In genomic region chr17:59933317-59933716, GRCh38 we compare ENCODE assay signal across 7 cellular contexts. TPM values are rescaled to one million over a fixed set of nuclear protein-coding genes. Genes with fewer than 3 reads are reported as not detected.
A peak's percentile ranks its signal among the peaks of the same experiment; 100 is the strongest.
DNase-seq lines count a peak whose midpoint lies in the region; ATAC-seq, FAIRE-seq and TF ChIP-seq lines count a peak whose summit lies in the region.
"Not testable (repeated sequence)": the region's sequence is repeated elsewhere in the genome, so short reads cannot be mapped to it uniquely, and the experiment has no call there.

No MANE protein-coding gene starts in this region.

- not testable (repeated sequence) for H3K4me1 Mint-ChIP-seq in activated CD4-positive, alpha-beta T cell treated with anti-CD3 and anti-CD28 coated beads, Interleukin-2, amount 10 ng/mL, durations not matched to agents 24 days and 14 days; activated T-cell treated with anti-CD3 and anti-CD28 coated beads, Interleukin-2, amount 50 U/mL, for 24 hours (ENCODE audit: low read depth); activated T-helper 17 cell treated with anti-CD3 and anti-CD28 coated beads, Interleukin-2, amount 50 U/mL, for 72 hours; activated naive CD4-positive, alpha-beta T cell treated with anti-CD3 and anti-CD28 coated beads, Interleukin-2, amount 50 U/mL, for 24 hours; stimulated activated effector memory CD8-positive, alpha-beta T cell treated with anti-CD3 and anti-CD28 coated beads, Interleukin-12 subunit alpha, Interleukin-12 subunit beta, amount 100 ng/mL, for 72 hours

- H3K27me3 Mint-ChIP-seq in activated CD4-positive, alpha-beta T cell treated with anti-CD3 and anti-CD28 coated beads, Interleukin-2, amount 10 ng/mL, durations not matched to agents 24 days and 14 days; activated T-cell treated with anti-CD3 and anti-CD28 coated beads, Interleukin-2, amount 50 U/mL, for 24 hours; activated T-helper 17 cell treated with anti-CD3 and anti-CD28 coated beads, Interleukin-2, amount 50 U/mL, for 72 hours; activated naive CD4-positive, alpha-beta T cell treated with anti-CD3 and anti-CD28 coated beads, Interleukin-2, amount 50 U/mL, for 24 hours: not testable (repeated sequence)

- H3K36me3 ChIP-seq in endothelial cell of umbilical vein (ENCODE audit: control insufficient read depth in 2 of 2, extremely low read depth in 1 of 2, insufficient read depth in 2 of 2, low read length in 2 of 2), result not testable (repeated sequence)

- not testable (repeated sequence) for H3K27ac ChIP-seq in endothelial cell of umbilical vein (ENCODE audit: insufficient read depth, low read depth, low read length)

- peaks cover 76% of the 10 kb centered on the region for H3K36me3 Mint-ChIP-seq in activated CD4-positive, alpha-beta T cell treated with anti-CD3 and anti-CD28 coated beads, Interleukin-2, amount 10 ng/mL, durations not matched to agents 24 days and 14 days (ENCODE audit: low read depth)
- H3K36me3 Mint-ChIP-seq in activated T-cell treated with anti-CD3 and anti-CD28 coated beads, Interleukin-2, amount 50 U/mL, for 24 hours (ENCODE audit: low read depth), result peaks cover 93% of the 10 kb centered on the region
- H3K36me3 Mint-ChIP-seq in activated T-helper 17 cell treated with anti-CD3 and anti-CD28 coated beads, Interleukin-2, amount 50 U/mL, for 72 hours (ENCODE audit: low read depth), result peaks cover 100% of the 10 kb centered on the region
- peaks cover 16% of the 10 kb centered on the region for H3K36me3 Mint-ChIP-seq in activated naive CD4-positive, alpha-beta T cell treated with anti-CD3 and anti-CD28 coated beads, Interleukin-2, amount 50 U/mL, for 24 hours
- peaks cover 100% of the 10 kb centered on the region for H3K36me3 Mint-ChIP-seq in stimulated activated effector memory CD8-positive, alpha-beta T cell treated with anti-CD3 and anti-CD28 coated beads, Interleukin-12 subunit alpha, Interleukin-12 subunit beta, amount 100 ng/mL, for 72 hours

- H3K79me2 ChIP-seq in endothelial cell of umbilical vein (ENCODE audit: control insufficient read depth, insufficient read depth, low read length), result not testable (repeated sequence)

- H3K4me3 ChIP-seq in endothelial cell of umbilical vein (replicated peaks in 1 of 3; ENCODE audit: insufficient read depth in 1 of 3, low read depth in 1 of 3, low read length in 3 of 3), result not testable (repeated sequence)

- not testable (repeated sequence) for BruUV-seq in endothelial cell of umbilical vein (replicated peaks; lab: Mats Ljungman, UMichigan)

- not testable (repeated sequence) for ATAC-seq in activated T-helper 17 cell treated with anti-CD3 and anti-CD28 coated beads, Interleukin-2, amount 50 U/mL, for 72 hours (replicated peaks); stimulated activated effector memory CD8-positive, alpha-beta T cell treated with anti-CD3 and anti-CD28 coated beads, Interleukin-12 subunit alpha, Interleukin-12 subunit beta, amount 100 ng/mL, for 72 hours

- POLR2A ChIA-PET in endothelial cell of umbilical vein (lab: Charles Lee), result not testable (repeated sequence)

- not testable (repeated sequence) for H3K9me1 ChIP-seq in endothelial cell of umbilical vein (replicated peaks; ENCODE audit: control insufficient read depth, extremely low read depth, insufficient read depth, low read length)

- not testable (repeated sequence) for H4K20me1 ChIP-seq in endothelial cell of umbilical vein (replicated peaks; ENCODE audit: control insufficient read depth, extremely low read depth, insufficient read depth, low read length)

- H3K4me1 ChIP-seq in endothelial cell of umbilical vein (ENCODE audit: control insufficient read depth, extremely low read depth, insufficient read depth, low read length), result not testable (repeated sequence)

- DNase-seq in SK-MEL-5 (ENCODE audit: low read depth, low spot score), result peak; percentile 23
- DNase-seq in activated CD4-positive, alpha-beta T cell treated with anti-CD3 and anti-CD28 coated beads, Interleukin-2, amount 10 ng/mL, durations not matched to agents 24 days and 14 days; activated T-cell treated with anti-CD3 and anti-CD28 coated beads, Interleukin-2, amount 50 U/mL, for 24 hours; endothelial cell of umbilical vein (ENCODE audit: low read depth, low spot score); stimulated activated effector memory CD8-positive, alpha-beta T cell treated with anti-CD3 and anti-CD28 coated beads, Interleukin-12 subunit alpha, Interleukin-12 subunit beta, amount 100 ng/mL, for 72 hours (ENCODE audit: low spot score in 2 of 2): not testable (repeated sequence)

- not testable (repeated sequence) for H3K4me2 ChIP-seq in endothelial cell of umbilical vein (ENCODE audit: insufficient read depth, low read length)

- not testable (repeated sequence) for TF ChIP-seq POLR2A in endothelial cell of umbilical vein (IDR thresholded peaks at IDR 0.05; ENCODE audit: low read depth, low read length)

- not testable (repeated sequence) for H3K4me3 Mint-ChIP-seq in activated CD4-positive, alpha-beta T cell treated with anti-CD3 and anti-CD28 coated beads, Interleukin-2, amount 10 ng/mL, durations not matched to agents 24 days and 14 days; activated T-cell treated with anti-CD3 and anti-CD28 coated beads, Interleukin-2, amount 50 U/mL, for 24 hours; activated T-helper 17 cell treated with anti-CD3 and anti-CD28 coated beads, Interleukin-2, amount 50 U/mL, for 72 hours; activated naive CD4-positive, alpha-beta T cell treated with anti-CD3 and anti-CD28 coated beads, Interleukin-2, amount 50 U/mL, for 24 hours; stimulated activated effector memory CD8-positive, alpha-beta T cell treated with anti-CD3 and anti-CD28 coated beads, Interleukin-12 subunit alpha, Interleukin-12 subunit beta, amount 100 ng/mL, for 72 hours

- TF ChIP-seq CTCF in endothelial cell of umbilical vein (IDR thresholded peaks at IDR 0.05; ENCODE audit: extremely low read depth in 1 of 2, insufficient read depth in 1 of 2, low read depth in 1 of 2, low read length in 2 of 2), result not testable (repeated sequence)

- intact Hi-C loops in activated CD4-positive, alpha-beta T cell treated with anti-CD3 and anti-CD28 coated beads, Interleukin-2, amount 10 ng/mL, durations not matched to agents 24 days and 14 days (cut with micrococcal nuclease); endothelial cell of umbilical vein (cut with micrococcal nuclease): not testable (repeated sequence)

- H3K27ac Mint-ChIP-seq in activated CD4-positive, alpha-beta T cell treated with anti-CD3 and anti-CD28 coated beads, Interleukin-2, amount 10 ng/mL, durations not matched to agents 24 days and 14 days, result peak overlapping the region; percentile 26
- H3K27ac Mint-ChIP-seq in activated T-cell treated with anti-CD3 and anti-CD28 coated beads, Interleukin-2, amount 50 U/mL, for 24 hours, result peak overlapping the region; percentile 51
- peak overlapping the region; percentile 55 for H3K27ac Mint-ChIP-seq in activated T-helper 17 cell treated with anti-CD3 and anti-CD28 coated beads, Interleukin-2, amount 50 U/mL, for 72 hours
- H3K27ac Mint-ChIP-seq in activated naive CD4-positive, alpha-beta T cell treated with anti-CD3 and anti-CD28 coated beads, Interleukin-2, amount 50 U/mL, for 24 hours, result peak overlapping the region; percentile 41
- peak overlapping the region; percentile 30 for H3K27ac Mint-ChIP-seq in stimulated activated effector memory CD8-positive, alpha-beta T cell treated with anti-CD3 and anti-CD28 coated beads, Interleukin-12 subunit alpha, Interleukin-12 subunit beta, amount 100 ng/mL, for 72 hours

- not testable (repeated sequence) for H3K27me3 ChIP-seq in endothelial cell of umbilical vein (ENCODE audit: control insufficient read depth in 2 of 2, insufficient read depth in 2 of 2, low read length in 2 of 2)

- H3K9me3 ChIP-seq in endothelial cell of umbilical vein (replicated peaks; ENCODE audit: control insufficient read depth, insufficient read depth, low read length), result not testable (repeated sequence)

- dilution Hi-C loops in endothelial cell of umbilical vein (cut with MboI; ENCODE audit: extremely low pct_ligation_motif_present, low sequenced_read_pairs), result not testable (repeated sequence)

- not testable (repeated sequence) for H3K9ac ChIP-seq in endothelial cell of umbilical vein (replicated peaks; ENCODE audit: extremely low read depth, insufficient read depth, low read length)

- H3K9me3 Mint-ChIP-seq in activated CD4-positive, alpha-beta T cell treated with anti-CD3 and anti-CD28 coated beads, Interleukin-2, amount 10 ng/mL, durations not matched to agents 24 days and 14 days; activated T-cell treated with anti-CD3 and anti-CD28 coated beads, Interleukin-2, amount 50 U/mL, for 24 hours; activated T-helper 17 cell treated with anti-CD3 and anti-CD28 coated beads, Interleukin-2, amount 50 U/mL, for 72 hours; activated naive CD4-positive, alpha-beta T cell treated with anti-CD3 and anti-CD28 coated beads, Interleukin-2, amount 50 U/mL, for 24 hours; stimulated activated effector memory CD8-positive, alpha-beta T cell treated with anti-CD3 and anti-CD28 coated beads, Interleukin-12 subunit alpha, Interleukin-12 subunit beta, amount 100 ng/mL, for 72 hours: not testable (repeated sequence)

- in situ Hi-C loops in SK-MEL-5 (cut with HindIII; ENCODE audit: low pct_unique_long_range_greater_than_20kb, low sequenced_read_pairs), result not testable (repeated sequence)

- CTCF ChIA-PET in endothelial cell of umbilical vein (lab: Charles Lee), result interaction anchor here (0.8 to 3.1 kb wide), 2 partner anchors 11 to 19 kb away, joined by 3 to 12 read pairs; no protein-coding TSS in a partner anchor

- H2AFZ ChIP-seq in endothelial cell of umbilical vein (ENCODE audit: low read depth, low read length), result not testable (repeated sequence)

- FAIRE-seq in endothelial cell of umbilical vein (lab: Jason Lieb, UNC), result peak; percentile 40

RNA-seq across cellular contexts. Expression of gene RNFT1, which starts 31.2 kb away (rescaled TPM):
- total RNA-seq in SK-MEL-5 (2014; rRNA removed; shearing (Covaris generic)), result 70.4 and 81.9 TPM in 2 replicates
- 43.8 and 44.2 TPM in 2 replicates for polyA plus RNA-seq in SK-MEL-5 (2015; cell fraction: cytosol; rRNA removed)
- polyA plus RNA-seq in SK-MEL-5 (2015; cell fraction: nucleus; rRNA removed), result 214 and 222 TPM in 2 replicates
- total RNA-seq in activated CD4-positive, alpha-beta T cell treated with anti-CD3 and anti-CD28 coated beads, Interleukin-2, amount 10 ng/mL, durations not matched to agents 24 days and 14 days, result 33.9 and 34.3 TPM in 2 replicates
- 10 to 100 TPM; 22.0 to 40.1 TPM for total RNA-seq in activated T-helper 17 cell treated with anti-CD3 and anti-CD28 coated beads, Interleukin-2, amount 50 U/mL, for 72 hours
- 16.2 and 16.6 TPM in 2 replicates for total RNA-seq in endothelial cell of umbilical vein
- polyA plus RNA-seq in endothelial cell of umbilical vein, result 7.0 and 10.7 TPM in 2 replicates
- polyA plus RNA-seq in endothelial cell of umbilical vein (2011; cell fraction: cytosol; rRNA removed), result 7.2 and 9.5 TPM in 2 replicates
- 31.4 and 37.0 TPM in 2 replicates for polyA plus RNA-seq in endothelial cell of umbilical vein (2011; cell fraction: nucleus; rRNA removed)
- 15.9 and 17.5 TPM in 2 replicates for polyA plus RNA-seq in endothelial cell of umbilical vein (2012)
- 8.8 and 11.7 TPM in 2 replicates for polyA minus RNA-seq in endothelial cell of umbilical vein
- 8.9 TPM for polyA minus RNA-seq in endothelial cell of umbilical vein (2011; cell fraction: cytosol; rRNA and poly(A)+ RNA removed)
- polyA minus RNA-seq in endothelial cell of umbilical vein (2011; cell fraction: nucleus; rRNA and poly(A)+ RNA removed), result 9.9 and 10.4 TPM in 2 replicates

RNA-seq across cellular contexts. Expression of gene RPS6KB1, which starts 40.4 kb away (rescaled TPM):
- 29.6 TPM in 2 replicates for total RNA-seq in SK-MEL-5 (2014; rRNA removed; shearing (Covaris generic))
- polyA plus RNA-seq in SK-MEL-5 (2015; cell fraction: cytosol; rRNA removed), result 19.6 and 27.1 TPM in 2 replicates
- polyA plus RNA-seq in SK-MEL-5 (2015; cell fraction: nucleus; rRNA removed), result 57.3 and 95.7 TPM in 2 replicates
- 64.0 and 66.4 TPM in 2 replicates for total RNA-seq in activated CD4-positive, alpha-beta T cell treated with anti-CD3 and anti-CD28 coated beads, Interleukin-2, amount 10 ng/mL, durations not matched to agents 24 days and 14 days
- total RNA-seq in activated T-helper 17 cell treated with anti-CD3 and anti-CD28 coated beads, Interleukin-2, amount 50 U/mL, for 72 hours, result 10 to 100 TPM; 55.2 to 79.8 TPM
- total RNA-seq in endothelial cell of umbilical vein, result 40.5 and 45.7 TPM in 2 replicates
- polyA plus RNA-seq in endothelial cell of umbilical vein, result 4.1 and 5.4 TPM in 2 replicates
- 11.4 and 11.6 TPM in 2 replicates for polyA plus RNA-seq in endothelial cell of umbilical vein (2011; cell fraction: cytosol; rRNA removed)
- 19.4 and 21.8 TPM in 2 replicates for polyA plus RNA-seq in endothelial cell of umbilical vein (2011; cell fraction: nucleus; rRNA removed)
- polyA plus RNA-seq in endothelial cell of umbilical vein (2012), result 22.3 and 31.8 TPM in 2 replicates
- 18.4 and 23.7 TPM in 2 replicates for polyA minus RNA-seq in endothelial cell of umbilical vein
- 15.4 TPM for polyA minus RNA-seq in endothelial cell of umbilical vein (2011; cell fraction: cytosol; rRNA and poly(A)+ RNA removed)
- polyA minus RNA-seq in endothelial cell of umbilical vein (2011; cell fraction: nucleus; rRNA and poly(A)+ RNA removed), result 26.0 and 43.6 TPM in 2 replicates

RNA-seq across cellular contexts. Expression of gene TUBD1, which starts 40.6 kb away (rescaled TPM):
- 7.3 and 7.4 TPM in 2 replicates for total RNA-seq in SK-MEL-5 (2014; rRNA removed; shearing (Covaris generic))
- 9.5 and 11.3 TPM in 2 replicates for polyA plus RNA-seq in SK-MEL-5 (2015; cell fraction: cytosol; rRNA removed)
- polyA plus RNA-seq in SK-MEL-5 (2015; cell fraction: nucleus; rRNA removed), result 12.5 and 14.7 TPM in 2 replicates
- 11.0 and 12.1 TPM in 2 replicates for total RNA-seq in activated CD4-positive, alpha-beta T cell treated with anti-CD3 and anti-CD28 coated beads, Interleukin-2, amount 10 ng/mL, durations not matched to agents 24 days and 14 days
- total RNA-seq in activated T-helper 17 cell treated with anti-CD3 and anti-CD28 coated beads, Interleukin-2, amount 50 U/mL, for 72 hours, result 10 to 100 TPM; 12.8 to 18.1 TPM
- 11.3 and 11.6 TPM in 2 replicates for total RNA-seq in endothelial cell of umbilical vein
- polyA plus RNA-seq in endothelial cell of umbilical vein, result 4.1 and 4.9 TPM in 2 replicates
- 6.0 and 6.4 TPM in 2 replicates for polyA plus RNA-seq in endothelial cell of umbilical vein (2011; cell fraction: cytosol; rRNA removed)
- polyA plus RNA-seq in endothelial cell of umbilical vein (2011; cell fraction: nucleus; rRNA removed), result 6.3 and 8.4 TPM in 2 replicates
- polyA plus RNA-seq in endothelial cell of umbilical vein (2012), result 9.6 and 10.6 TPM in 2 replicates
- polyA minus RNA-seq in endothelial cell of umbilical vein, result 14.2 and 22.1 TPM in 2 replicates
- polyA minus RNA-seq in endothelial cell of umbilical vein (2011; cell fraction: cytosol; rRNA and poly(A)+ RNA removed), result 14.6 TPM
- polyA minus RNA-seq in endothelial cell of umbilical vein (2011; cell fraction: nucleus; rRNA and poly(A)+ RNA removed), result 7.4 and 13.4 TPM in 2 replicates
